20 cellular contexts compared by ENCODE assay signal in genomic region chr4:159242427-159242826, GRCh38.
A peak's percentile ranks its signal among the peaks of the same experiment; 100 is the strongest.
DNase-seq lines count a peak whose midpoint lies in the region; ATAC-seq, FAIRE-seq and TF ChIP-seq lines count a peak whose summit lies in the region.
"Had no signal": no experiment of that assay in that cellular context is flagged by ENCODE, and none has a peak within 500 bp of the region (broad histone marks: within the 10 kb centered on the region; RNA-seq: fewer than 3 reads in every experiment).

No MANE protein-coding gene starts in this region.

- intact Hi-C loops in sciatic nerve (cut with DNase I), result no loop called here
- intact Hi-C loops in esophagus muscularis mucosa (cut with DNase I), result no loop called here

- no peaks in the 10 kb centered on the region for H3K36me3 ChIP-seq in esophagus muscularis mucosa
- H3K36me3 ChIP-seq: SJCRH30 had no signal

- peaks cover 11 to 29% (median 15%) of the 10 kb centered on the region in 4 donors for H3K4me1 ChIP-seq in esophagus muscularis mucosa
- H3K4me1 ChIP-seq: SJCRH30 had no signal

- peak; percentile 86 for FAIRE-seq in islet of Langerhans (lab: Jason Lieb, UNC)
- FAIRE-seq: GM19239, RCC 7860 had no signal

- H3K4me3 ChIP-seq in esophagus muscularis mucosa, result no peak overlapping the region
- H3K4me3 ChIP-seq: SJCRH30 had no signal

- H3K27ac ChIP-seq in caudate nucleus (ENCODE audit: low read depth, low read length) (peak overlapping the region; percentile 76), esophagus muscularis mucosa (replicated peaks in 1 of 4) (no peak overlapping the region)
- H3K27ac ChIP-seq: SJCRH30 had no signal

- DNase-seq in NCI-H1048 (lab: John Stamatoyannopoulos, UW) (peak; percentile 25), caudate nucleus (lab: John Stamatoyannopoulos, UW) (no peak), sciatic nerve (ENCODE audit: low spot score) (no peak), esophagus muscularis mucosa (ENCODE audit: extremely low spot score) (no peak), retina (no peak)
- DNase-seq: CD4-positive, CD25-positive, alpha-beta regulatory T cell; COR-L47; DMS79; H7; KBM-7; NCI-H1092 treated with DMSO at 0.1 percent for 48 hours; NCI-H1436 treated with DMSO at 0.1 percent for 48 hours; NCI-H1930; NCI-H774; NK-92 treated with Interleukin-12 subunit alpha and Interleukin-12 subunit beta, amount 100 ng/mL, for 24 hours had no signal

- peak; percentile 51 for ATAC-seq in sciatic nerve
- ATAC-seq in HG02642 (IDR thresholded peaks at IDR 0.05; ENCODE audit: poor library complexity, unreplicated experiment), result no peak

- H3K27me3 ChIP-seq in esophagus muscularis mucosa, result no peaks in the 10 kb centered on the region
- H3K27me3 ChIP-seq: SJCRH30 had no signal

- TF ChIP-seq CTCF in esophagus muscularis mucosa (IDR thresholded peaks at IDR 0.05), result no peak

- no peak for TF ChIP-seq POLR2A in esophagus muscularis mucosa (IDR thresholded peaks at IDR 0.05; ENCODE audit: low read depth)

- H3K9me3 ChIP-seq in esophagus muscularis mucosa, result no peaks in the 10 kb centered on the region
- H3K9me3 ChIP-seq: SJCRH30 had no signal

- TF ChIP-seq EP300 in esophagus muscularis mucosa (IDR thresholded peaks at IDR 0.05), result no peak
